23 cellular contexts compared by ENCODE assay signal in the genomic region with DNA sequence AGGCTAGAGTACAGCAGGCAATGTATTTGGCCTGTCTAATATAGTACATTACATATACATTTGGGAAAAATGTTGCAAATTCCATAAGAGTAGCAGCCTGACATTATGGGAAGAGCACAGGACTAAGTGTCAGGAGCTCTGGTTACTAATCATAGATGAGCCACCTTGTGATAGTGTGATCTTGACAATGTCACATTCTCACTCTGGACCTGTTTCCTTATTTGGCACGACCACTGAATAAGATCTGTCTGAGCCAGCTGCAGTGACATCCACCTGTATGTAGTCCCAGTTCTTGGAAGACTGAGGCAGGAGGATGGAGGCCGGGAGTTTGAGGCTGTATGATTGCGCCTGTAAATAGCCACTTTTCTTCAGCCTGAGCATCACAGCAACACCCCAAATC. TPM values are rescaled to one million over a fixed set of nuclear protein-coding genes. Genes with fewer than 3 reads are reported as not detected.
DNase-seq lines count a peak whose midpoint lies in the region; ATAC-seq, FAIRE-seq and TF ChIP-seq lines count a peak whose summit lies in the region.
"Had no signal": no experiment of that assay in that cellular context is flagged by ENCODE, and none has a peak within 500 bp of the region (broad histone marks: within the 10 kb centered on the region; RNA-seq: fewer than 3 reads in every experiment).

No MANE protein-coding gene starts in this region.

- FAIRE-seq in astrocyte (lab: Jason Lieb, UNC), result peak; percentile 69
- FAIRE-seq: A204.1, G401.6, GM12878, GM18507 had no signal

- no peak overlapping the region for H2AFZ ChIP-seq in astrocyte (ENCODE audit: low read depth, low read length)
- H2AFZ ChIP-seq: GM23248 had no signal

- H3K4me3 Mint-ChIP-seq in astrocyte (ENCODE audit: unreplicated experiment), result no peak overlapping the region
- H3K4me3 Mint-ChIP-seq: CD4-positive, alpha-beta memory T cell; H9 had no signal

- H3K9ac ChIP-seq in astrocyte (ENCODE audit: low read length), result no peak overlapping the region
- H3K9ac ChIP-seq: GM23248 had no signal

- peak; percentile 21 for ATAC-seq in Right ventricle myocardium superior (ENCODE audit: poor library complexity)
- ATAC-seq in right cardiac atrium, result peak; percentile 52 to 58
- ATAC-seq: GM12878, HCT116 had no signal

- DNase-seq in Right ventricle myocardium superior (no peak), cardiac septum (ENCODE audit: low spot score) (no peak), astrocyte (ENCODE audit: low read depth) (no peak), left ventricle myocardium inferior (no peak), right cardiac atrium (no peak), GF-D8 (lab: John Stamatoyannopoulos, UW) (no peak), cerebellar cortex (ENCODE audit: low spot score) (no peak), BE2C (no peak)
- DNase-seq: ACHN; AML-193; C1 segment of cervical spinal cord; Caco-2; CD4-positive, alpha-beta memory T cell; DMS153; DND-41; GM23248; H9 had no signal

- H3K36me3 ChIP-seq in astrocyte (ENCODE audit: insufficient read depth, low read length), result no peaks in the 10 kb centered on the region
- H3K36me3 ChIP-seq in left ventricle myocardium inferior, result no peaks in the 10 kb centered on the region
- H3K36me3 ChIP-seq in BE2C, result no peaks in the 10 kb centered on the region

- WGBS in right cardiac atrium, result 81% methylated on average over 3 of the region's 3 CpGs

- H3K4me2 ChIP-seq in astrocyte (ENCODE audit: low read length), result no peak overlapping the region

- H3K4me1 ChIP-seq in astrocyte (ENCODE audit: insufficient read depth, low read length) (peaks cover 6% of the 10 kb centered on the region), left ventricle myocardium inferior (peaks cover 61% of the 10 kb centered on the region), right cardiac atrium (ENCODE audit: control insufficient read depth, insufficient read depth, low read length) (no peaks in the 10 kb centered on the region), BE2C (no peaks in the 10 kb centered on the region)

- peaks cover 2% of the 10 kb centered on the region for H3K9me3 Mint-ChIP-seq in astrocyte (ENCODE audit: unreplicated experiment)
- H3K9me3 Mint-ChIP-seq: H9 had no signal

- no peak overlapping the region for H3K27ac ChIP-seq in astrocyte (ENCODE audit: low read depth, low read length)
- peak overlapping the region; percentile 78 for H3K27ac ChIP-seq in left ventricle myocardium inferior (replicated peaks)
- no peak overlapping the region for H3K27ac ChIP-seq in right cardiac atrium (ENCODE audit: low read length)
- H3K27ac ChIP-seq: 22Rv1, GM23248 had no signal

- H3K4me3 ChIP-seq in astrocyte (ENCODE audit: insufficient read depth, low read depth, low read length), result no peak overlapping the region
- no peak overlapping the region for H3K4me3 ChIP-seq in left ventricle myocardium inferior
- H3K4me3 ChIP-seq in right cardiac atrium (ENCODE audit: low read length), result no peak overlapping the region
- no peak overlapping the region for H3K4me3 ChIP-seq in BE2C (ENCODE audit: low read depth, low read length)
- H3K4me3 ChIP-seq: GM12878, GM23248 had no signal

- no peaks in the 10 kb centered on the region for H3K27me3 Mint-ChIP-seq in astrocyte (ENCODE audit: low read depth, unreplicated experiment)
- H3K27me3 Mint-ChIP-seq: CD4-positive, alpha-beta memory T cell had no signal

- TF ChIP-seq CTCF in astrocyte (IDR thresholded peaks at IDR 0.05; ENCODE audit: insufficient read depth, low read depth, low read length) (no peak), left ventricle myocardium inferior (IDR thresholded peaks at IDR 0.05; ENCODE audit: borderline replicate concordance) (no peak), BE2C (IDR thresholded peaks at IDR 0.05; ENCODE audit: low read depth, low read length) (no peak)

- no peaks in the 10 kb centered on the region for H4K20me1 ChIP-seq in astrocyte (ENCODE audit: insufficient read depth, low read length)

- H3K79me2 ChIP-seq in astrocyte (ENCODE audit: insufficient read depth, low read length), result peaks cover 10% of the 10 kb centered on the region

- intact Hi-C loops in Right ventricle myocardium superior (cut with DNase I), result no loop called here
- intact Hi-C loops in cardiac septum (cut with DNase I), result loop anchor here (5.0 kb wide), 1 partner anchor 135 kb away; no protein-coding TSS in a partner anchor
- intact Hi-C loops in left ventricle myocardium inferior (cut with micrococcal nuclease), result no loop called here
- intact Hi-C loops in right cardiac atrium (cut with DNase I), result no loop called here

- H3K4me1 Mint-ChIP-seq in astrocyte (ENCODE audit: low read depth, unreplicated experiment), result peaks cover 7% of the 10 kb centered on the region

- H3K27ac Mint-ChIP-seq in astrocyte (ENCODE audit: unreplicated experiment), result no peak overlapping the region
- H3K27ac Mint-ChIP-seq: CD4-positive, alpha-beta memory T cell; H9 had no signal

- no peaks in the 10 kb centered on the region for H3K36me3 Mint-ChIP-seq in astrocyte (ENCODE audit: low read depth, unreplicated experiment)

- H3K27me3 ChIP-seq in astrocyte (ENCODE audit: insufficient read depth, low read length), result no peaks in the 10 kb centered on the region
- H3K27me3 ChIP-seq in left ventricle myocardium inferior (ENCODE audit: low read depth), result no peaks in the 10 kb centered on the region
- no peaks in the 10 kb centered on the region for H3K27me3 ChIP-seq in right cardiac atrium (ENCODE audit: control insufficient read depth, insufficient read depth)
- H3K27me3 ChIP-seq in BE2C, result no peaks in the 10 kb centered on the region

- H3K9me3 ChIP-seq in astrocyte (ENCODE audit: insufficient read depth, low read depth, low read length), result peaks cover 3% of the 10 kb centered on the region
- peaks cover 4% of the 10 kb centered on the region for H3K9me3 ChIP-seq in left ventricle myocardium inferior (replicated peaks)
- H3K9me3 ChIP-seq in right cardiac atrium (ENCODE audit: control insufficient read depth, low read length), result no peaks in the 10 kb centered on the region
- no peaks in the 10 kb centered on the region for H3K9me3 ChIP-seq in BE2C
- H3K9me3 ChIP-seq: Caco-2 had no signal

RNA-seq across cellular contexts. Expression of gene LIN7C, which starts 5.7 kb away (rescaled TPM):
- total RNA-seq in Right ventricle myocardium superior (14.9 TPM), cardiac septum (17.4 TPM), astrocyte (34.7 and 38.7 TPM in 2 replicates), left ventricle myocardium inferior (15.5 TPM), right cardiac atrium (10 to 100 TPM; 18.0 to 25.2 (median 19.8) TPM)
- polyA plus RNA-seq in right cardiac atrium, result 7.6 TPM
- 4.5 TPM for polyA plus RNA-seq in BE2C (2012; ENCODE audit: insufficient read depth, insufficient read length, low read depth)

RNA-seq across cellular contexts. Expression of gene LGR4, which starts 39.6 kb away (rescaled TPM):
- total RNA-seq in Right ventricle myocardium superior, result 24.2 TPM
- 22.6 TPM for total RNA-seq in cardiac septum
- total RNA-seq in astrocyte, result 50.0 and 54.6 TPM in 2 replicates
- total RNA-seq in left ventricle myocardium inferior, result 13.0 TPM
- 10 to 100 TPM; 41.0 to 50.6 (median 42.9) TPM for total RNA-seq in right cardiac atrium
- 16.0 TPM for polyA plus RNA-seq in right cardiac atrium
- 2.8 TPM for polyA plus RNA-seq in BE2C (2012; ENCODE audit: insufficient read depth, insufficient read length, low read depth)
